ENCODE assay signal across 8 cellular contexts in genomic region chr10:101208543-101208942, GRCh38. TPM values are rescaled to one million over a fixed set of nuclear protein-coding genes. Genes with fewer than 3 reads are reported as not detected.
"Had no signal": no experiment of that assay in that cellular context is flagged by ENCODE, and none has a peak within 500 bp of the region (broad histone marks: within the 10 kb centered on the region; RNA-seq: fewer than 3 reads in every experiment).

No MANE protein-coding gene starts in this region.

- FAIRE-seq: G401.6, GM12878, GM12891, GM12892, GM18507, GM19239 had no signal

- H3K4me3 ChIP-seq: GM12878 had no signal

- DNase-seq: GDM1, GF-D8 had no signal

- ATAC-seq: GM12878 had no signal

RNA-seq across cellular contexts. Expression of gene LBX1, which starts 20.7 kb away (rescaled TPM):
- total RNA-seq: GM12878 had no signal
- polyA plus RNA-seq: GM12878 had no signal
